20 cellular contexts compared by ENCODE assay signal in the genomic region with DNA sequence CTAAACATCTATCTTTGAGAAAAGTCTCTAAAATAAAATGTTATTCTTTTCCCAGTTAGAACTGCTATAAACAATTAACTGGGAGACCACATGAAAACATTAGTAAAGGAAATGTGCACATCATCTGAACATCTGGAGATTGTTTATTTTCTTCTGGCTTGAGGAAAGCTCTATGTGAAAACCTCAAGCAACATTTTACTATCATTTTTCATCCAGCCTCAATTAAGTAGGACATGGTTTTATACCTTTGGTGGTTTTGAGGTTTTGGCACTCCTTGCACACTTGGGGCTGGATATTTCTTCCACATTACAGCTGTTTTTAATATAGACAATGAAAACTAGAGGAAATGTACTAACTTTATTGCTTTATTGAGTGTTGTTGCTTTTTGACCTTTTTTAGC.
DNase-seq lines count a peak whose midpoint lies in the region; ATAC-seq, FAIRE-seq and TF ChIP-seq lines count a peak whose summit lies in the region.
"Had no signal": no experiment of that assay in that cellular context is flagged by ENCODE, and none has a peak within 500 bp of the region (broad histone marks: within the 10 kb centered on the region; RNA-seq: fewer than 3 reads in every experiment).

No MANE protein-coding gene starts in this region.

- H3K27me3 ChIP-seq in fibroblast of lung (ENCODE audit: control insufficient read depth, insufficient read depth, low read length), result no peaks in the 10 kb centered on the region
- no peaks in the 10 kb centered on the region for H3K27me3 ChIP-seq in pancreas
- no peaks in the 10 kb centered on the region for H3K27me3 ChIP-seq in hepatocyte
- H3K27me3 ChIP-seq: body of pancreas, gastrocnemius medialis, neutrophil had no signal

- no peak for ATAC-seq in pancreas
- ATAC-seq: activated naive CD4-positive, alpha-beta T cell treated with anti-CD3 and anti-CD28 coated beads, Interleukin-2, amount 50 U/mL, for 72 hours; body of pancreas; stimulated activated naive CD8-positive, alpha-beta T cell treated with anti-CD3 and anti-CD28 coated beads, Interleukin-15, Interleukin-2, amounts not matched to agents 100 U/mL and 50 U/mL, for 24 hours had no signal

- in situ Hi-C loops in G401 (cut with HindIII; ENCODE audit: low sequenced_read_pairs), result no loop called here

- H3K4me1 ChIP-seq in fibroblast of lung (ENCODE audit: control insufficient read depth, extremely low read depth, insufficient read depth, low read length) (no peaks in the 10 kb centered on the region), pancreas (no peaks in the 10 kb centered on the region), hepatocyte (ENCODE audit: insufficient read depth) (no peaks in the 10 kb centered on the region)
- H3K4me1 ChIP-seq: body of pancreas, gastrocnemius medialis had no signal

- no peaks in the 10 kb centered on the region for H3K9me2 ChIP-seq in hepatocyte (replicated peaks; ENCODE audit: insufficient read depth)

- no peaks in the 10 kb centered on the region for H3K9me3 ChIP-seq in fibroblast of lung (ENCODE audit: control insufficient read depth, insufficient read depth, low read depth, low read length)
- no peaks in the 10 kb centered on the region for H3K9me3 ChIP-seq in pancreas
- H3K9me3 ChIP-seq in hepatocyte (ENCODE audit: low read depth), result no peaks in the 10 kb centered on the region
- H3K9me3 ChIP-seq: body of pancreas, gastrocnemius medialis, neutrophil had no signal

- H3K4me2 ChIP-seq in fibroblast of lung (ENCODE audit: extremely low read depth, insufficient read depth, low read length) (no peak overlapping the region), hepatocyte (no peak overlapping the region)

- H4K20me1 ChIP-seq in fibroblast of lung (ENCODE audit: control insufficient read depth, extremely low read depth, insufficient read depth, low read length) (no peaks in the 10 kb centered on the region), hepatocyte (ENCODE audit: insufficient read depth, poor library complexity, severe bottlenecking) (no peaks in the 10 kb centered on the region)

- H2AFZ ChIP-seq in fibroblast of lung (ENCODE audit: low read length) (no peak overlapping the region), hepatocyte (no peak overlapping the region)

- intact Hi-C loops in pancreas (cut with DNase I), result no loop called here

- FAIRE-seq in pancreas (lab: Jason Lieb, UNC), result peak; percentile 5

- H3K36me3 ChIP-seq in fibroblast of lung (ENCODE audit: control insufficient read depth, insufficient read depth, low read length) (no peaks in the 10 kb centered on the region), pancreas (no peaks in the 10 kb centered on the region), hepatocyte (replicated peaks; ENCODE audit: insufficient read depth, low read depth) (no peaks in the 10 kb centered on the region)
- H3K36me3 ChIP-seq: gastrocnemius medialis, neutrophil had no signal

- no peak overlapping the region for H3K9ac ChIP-seq in fibroblast of lung (ENCODE audit: insufficient read depth, low read length)

- DNase-seq in EL, result peak; percentile 18
- peak; percentile 29 for DNase-seq in M059J (ENCODE audit: low read depth)
- peak; percentile 57 to 58 for DNase-seq in fibroblast of lung (ENCODE audit: low read depth in 2 of 2)
- DNase-seq in pancreas, result no peak
- DNase-seq in G401 (ENCODE audit: low spot score), result no peak
- DNase-seq in hepatocyte (ENCODE audit: low spot score), result no peak
- DNase-seq in effector CD4-positive, alpha-beta T cell, result no peak
- DNase-seq in stimulated activated CD4-positive, alpha-beta T cell treated with anti-CD3 and anti-CD28 coated beads, Interleukin-12 subunit alpha, Interleukin-12 subunit beta, amount 100 ng/mL, for 4 hours, result no peak
- DNase-seq: activated CD4-positive, alpha-beta T cell treated with anti-CD3 and anti-CD28 coated beads, Interleukin-2, amount 10 ng/mL, durations not matched to agents 7 days and 5 days; body of pancreas; DMS79; gastrocnemius medialis; GOT3; islet precursor cell; stimulated activated CD4-positive, alpha-beta T cell treated with anti-CD3 and anti-CD28 coated beads, Interleukin-4, amount 100 ng/mL, for 4 hours; stimulated activated naive CD8-positive, alpha-beta T cell treated with anti-CD3 and anti-CD28 coated beads, Interleukin-15, Interleukin-2, amounts not matched to agents 100 U/mL and 50 U/mL, for 24 hours had no signal

- H3K4me3 ChIP-seq in fibroblast of lung (replicated peaks in 1 of 4; ENCODE audit: control extremely low read depth in 1 of 4, insufficient read depth in 1 of 4, low read depth in 3 of 4, low read length in 4 of 4) (no peak overlapping the region), pancreas (no peak overlapping the region), hepatocyte (no peak overlapping the region)
- H3K4me3 ChIP-seq: body of pancreas, gastrocnemius medialis, lung had no signal

- H3K27ac ChIP-seq in fibroblast of lung (ENCODE audit: insufficient read depth, low read length) (no peak overlapping the region), pancreas (no peak overlapping the region), hepatocyte (no peak overlapping the region)
- H3K27ac ChIP-seq: body of pancreas, gastrocnemius medialis, neutrophil, VCaP had no signal

- no peaks in the 10 kb centered on the region for H3K79me2 ChIP-seq in fibroblast of lung (ENCODE audit: control insufficient read depth, insufficient read depth, low read length)
- no peaks in the 10 kb centered on the region for H3K79me2 ChIP-seq in hepatocyte

- TF ChIP-seq CTCF in fibroblast of lung (conservative IDR thresholded peaks at IDR 0.05 in 1 of 2, IDR thresholded peaks at IDR 0.05 in 1 of 2; ENCODE audit: low read depth in 1 of 2, low read length in 2 of 2), result no peak
- no peak for TF ChIP-seq CTCF in pancreas (IDR thresholded peaks at IDR 0.05)
- TF ChIP-seq CTCF in hepatocyte (IDR thresholded peaks at IDR 0.05; ENCODE audit: poor library complexity), result no peak

Comparison
In these comparisons a context has a peak if more than half of its experiments do, and no peak if none do; other contexts are left out.
1. DNase-seq: peak in EL (single experiment), M059J (single experiment) and fibroblast of lung (2 of 2); none in pancreas (0 of 6), G401 (single experiment), hepatocyte (single experiment), effector CD4-positive, alpha-beta T cell (single experiment) and stimulated activated CD4-positive, alpha-beta T cell treated with anti-CD3 and anti-CD28 coated beads, Interleukin-12 subunit alpha, Interleukin-12 subunit beta, amount 100 ng/mL, for 4 hours (single experiment).